Comparison of ENCODE assay signal across 23 cellular contexts in genomic region chr9:5008206-5008605, GRCh38. TPM values are rescaled to one million over a fixed set of nuclear protein-coding genes. Genes with fewer than 3 reads are reported as not detected.
A peak's percentile ranks its signal among the peaks of the same experiment; 100 is the strongest.
DNase-seq lines count a peak whose midpoint lies in the region; ATAC-seq, FAIRE-seq and TF ChIP-seq lines count a peak whose summit lies in the region.
"Had no signal": no experiment of that assay in that cellular context is flagged by ENCODE, and none has a peak within 500 bp of the region (broad histone marks: within the 10 kb centered on the region; RNA-seq: fewer than 3 reads in every experiment).

No MANE protein-coding gene starts in this region.

- H3K4me3 ChIP-seq in tibial artery, result no peak overlapping the region
- H3K4me3 ChIP-seq: left lung had no signal

- H3K9me3 ChIP-seq in tibial artery, result peaks cover 0 to 3% (median 0%) of the 10 kb centered on the region in 3 donors

- peaks cover 17% of the 10 kb centered on the region for H3K9me3 Mint-ChIP-seq in activated CD4-positive, alpha-beta T cell treated with anti-CD3 and anti-CD28 coated beads, Interleukin-2, amount 10 ng/mL, durations not matched to agents 24 days and 14 days
- H3K9me3 Mint-ChIP-seq in activated T-helper 2 cell treated with anti-CD3 and anti-CD28 coated beads, Interferon-gamma antibody, Interleukin-2, Interleukin-4, amounts not matched to agents 10 μg/mL and 5 μg/mL and 100 μg/mL, durations not matched to agents 14 hours and 24 hours and 36 hours, result peaks cover 26% of the 10 kb centered on the region

- no peaks in the 10 kb centered on the region for H3K27me3 Mint-ChIP-seq in activated CD4-positive, alpha-beta T cell treated with anti-CD3 and anti-CD28 coated beads, Interleukin-2, amount 10 ng/mL, durations not matched to agents 24 days and 14 days
- no peaks in the 10 kb centered on the region for H3K27me3 Mint-ChIP-seq in activated T-helper 2 cell treated with anti-CD3 and anti-CD28 coated beads, Interferon-gamma antibody, Interleukin-2, Interleukin-4, amounts not matched to agents 10 μg/mL and 5 μg/mL and 100 μg/mL, durations not matched to agents 14 hours and 24 hours and 36 hours (ENCODE audit: low read depth)
- H3K27me3 Mint-ChIP-seq: activated CD4-positive, alpha-beta T cell treated with anti-CD3 and anti-CD28 coated beads, Interleukin-2, amount 10 ng/mL, durations not matched to agents 7 days and 5 days; activated naive CD4-positive, alpha-beta T cell treated with anti-CD3 and anti-CD28 coated beads, Interleukin-2, amount 10 ng/mL, durations not matched to agents 7 days and 5 days; CD4-positive, CD25-positive, alpha-beta regulatory T cell; stimulated activated naive CD8-positive, alpha-beta T cell treated with anti-CD3 and anti-CD28 coated beads, Interleukin-15, Interleukin-2, amounts not matched to agents 100 ng/mL and 50 ng/mL, for 24 hours had no signal

- no peaks in the 10 kb centered on the region for H3K27me3 ChIP-seq in tibial artery
- H3K27me3 ChIP-seq: left lung had no signal

- ATAC-seq in HG03342 (IDR thresholded peaks at IDR 0.05; ENCODE audit: unreplicated experiment), result no peak
- ATAC-seq: activated T-cell treated with anti-CD3 and anti-CD28 coated beads, Interleukin-2, amount 50 U/mL, for 72 hours; HCT116; left lung; Panc1 had no signal

- no peak for TF ChIP-seq CTCF in tibial artery (IDR thresholded peaks at IDR 0.05)
- TF ChIP-seq CTCF in D721Med (IDR thresholded peaks at IDR 0.05; ENCODE audit: insufficient read depth, missing control alignments), result no peak

- H3K27ac ChIP-seq in tibial artery, result peak overlapping the region; percentile 72
- H3K27ac ChIP-seq: 22Rv1, KMS-11, left lung had no signal

- DNase-seq in activated CD4-positive, alpha-beta T cell treated with anti-CD3 and anti-CD28 coated beads, Interleukin-2, amount 10 ng/mL, durations not matched to agents 24 days and 14 days, result no peak
- DNase-seq in activated CD4-positive, alpha-beta T cell treated with anti-CD3 and anti-CD28 coated beads, Interleukin-2, amount 50 U/mL, for 1 hour, result no peak
- DNase-seq in activated T-helper 2 cell treated with anti-CD3 and anti-CD28 coated beads, Interferon-gamma antibody, Interleukin-2, Interleukin-4, amounts not matched to agents 10 μg/mL and 5 μg/mL and 100 μg/mL, durations not matched to agents 14 hours and 24 hours and 36 hours (ENCODE audit: low spot score), result no peak
- DNase-seq in tibial artery (no peak), urothelium cell line (ENCODE audit: low spot score) (no peak), D721Med (ENCODE audit: insufficient read length, low spot score) (no peak)
- DNase-seq: activated CD4-positive, alpha-beta T cell treated with anti-CD3 and anti-CD28 coated beads, Interleukin-2, amount 10 ng/mL, durations not matched to agents 7 days and 5 days; activated naive CD4-positive, alpha-beta T cell treated with anti-CD3 and anti-CD28 coated beads, Interleukin-2, amount 10 ng/mL, durations not matched to agents 7 days and 5 days; activated T-cell treated with anti-CD3 and anti-CD28 coated beads, Interleukin-2, amount 50 U/mL, for 72 hours; CD4-positive, CD25-positive, alpha-beta regulatory T cell; central memory CD4-positive, alpha-beta T cell; left lung; NCI-H1694; NCI-H2171; NCI-H510A treated with DMSO at 0.1 percent for 48 hours; SHP77 had no signal

- peaks cover 32% of the 10 kb centered on the region for H3K4me1 Mint-ChIP-seq in activated CD4-positive, alpha-beta T cell treated with anti-CD3 and anti-CD28 coated beads, Interleukin-2, amount 10 ng/mL, durations not matched to agents 24 days and 14 days
- H3K4me1 Mint-ChIP-seq in activated T-helper 2 cell treated with anti-CD3 and anti-CD28 coated beads, Interferon-gamma antibody, Interleukin-2, Interleukin-4, amounts not matched to agents 10 μg/mL and 5 μg/mL and 100 μg/mL, durations not matched to agents 14 hours and 24 hours and 36 hours (ENCODE audit: low read depth), result peaks cover 34% of the 10 kb centered on the region

- H3K27ac Mint-ChIP-seq in activated CD4-positive, alpha-beta T cell treated with anti-CD3 and anti-CD28 coated beads, Interleukin-2, amount 10 ng/mL, durations not matched to agents 24 days and 14 days, result peak overlapping the region; percentile 32
- peak overlapping the region; percentile 5 for H3K27ac Mint-ChIP-seq in activated T-helper 2 cell treated with anti-CD3 and anti-CD28 coated beads, Interferon-gamma antibody, Interleukin-2, Interleukin-4, amounts not matched to agents 10 μg/mL and 5 μg/mL and 100 μg/mL, durations not matched to agents 14 hours and 24 hours and 36 hours
- H3K27ac Mint-ChIP-seq: activated CD4-positive, alpha-beta T cell treated with anti-CD3 and anti-CD28 coated beads, Interleukin-2, amount 10 ng/mL, durations not matched to agents 7 days and 5 days; activated naive CD4-positive, alpha-beta T cell treated with anti-CD3 and anti-CD28 coated beads, Interleukin-2, amount 10 ng/mL, durations not matched to agents 7 days and 5 days; CD4-positive, CD25-positive, alpha-beta regulatory T cell; stimulated activated naive CD8-positive, alpha-beta T cell treated with anti-CD3 and anti-CD28 coated beads, Interleukin-15, Interleukin-2, amounts not matched to agents 100 ng/mL and 50 ng/mL, for 24 hours had no signal

- peaks cover 57% of the 10 kb centered on the region for H3K36me3 Mint-ChIP-seq in activated CD4-positive, alpha-beta T cell treated with anti-CD3 and anti-CD28 coated beads, Interleukin-2, amount 10 ng/mL, durations not matched to agents 24 days and 14 days (ENCODE audit: low read depth)
- peaks cover 75% of the 10 kb centered on the region for H3K36me3 Mint-ChIP-seq in activated T-helper 2 cell treated with anti-CD3 and anti-CD28 coated beads, Interferon-gamma antibody, Interleukin-2, Interleukin-4, amounts not matched to agents 10 μg/mL and 5 μg/mL and 100 μg/mL, durations not matched to agents 14 hours and 24 hours and 36 hours (ENCODE audit: low read depth)

- peaks cover 0 to 9% (median 0%) of the 10 kb centered on the region in 3 donors for H3K36me3 ChIP-seq in tibial artery

- FAIRE-seq in endometrium (lab: Jason Lieb, UNC) (peak; percentile 59), urothelium cell line (lab: Jason Lieb, UNC) (no peak), D721Med (lab: Jason Lieb, UNC) (no peak)

- intact Hi-C loops in activated CD4-positive, alpha-beta T cell treated with anti-CD3 and anti-CD28 coated beads, Interleukin-2, amount 10 ng/mL, durations not matched to agents 24 days and 14 days (cut with micrococcal nuclease), result no loop called here
- intact Hi-C loops in activated T-helper 2 cell treated with anti-CD3 and anti-CD28 coated beads, Interferon-gamma antibody, Interleukin-2, Interleukin-4, amounts not matched to agents 10 μg/mL and 5 μg/mL and 100 μg/mL, durations not matched to agents 14 hours and 24 hours and 36 hours (cut with micrococcal nuclease), result no loop called here
- intact Hi-C loops in tibial artery (cut with DNase I; ENCODE audit: low total_unique reads), result no loop called here

- peaks cover 0 to 55% (median 16%) of the 10 kb centered on the region in 4 donors for H3K4me1 ChIP-seq in tibial artery

- no peak overlapping the region for H3K4me3 Mint-ChIP-seq in activated CD4-positive, alpha-beta T cell treated with anti-CD3 and anti-CD28 coated beads, Interleukin-2, amount 10 ng/mL, durations not matched to agents 24 days and 14 days
- no peak overlapping the region for H3K4me3 Mint-ChIP-seq in activated T-helper 2 cell treated with anti-CD3 and anti-CD28 coated beads, Interferon-gamma antibody, Interleukin-2, Interleukin-4, amounts not matched to agents 10 μg/mL and 5 μg/mL and 100 μg/mL, durations not matched to agents 14 hours and 24 hours and 36 hours (ENCODE audit: low read depth)
- H3K4me3 Mint-ChIP-seq: activated CD4-positive, alpha-beta T cell treated with anti-CD3 and anti-CD28 coated beads, Interleukin-2, amount 10 ng/mL, durations not matched to agents 7 days and 5 days; activated naive CD4-positive, alpha-beta T cell treated with anti-CD3 and anti-CD28 coated beads, Interleukin-2, amount 10 ng/mL, durations not matched to agents 7 days and 5 days; activated T-cell treated with anti-CD3 and anti-CD28 coated beads, Interleukin-2, amount 50 U/mL, for 72 hours; CD4-positive, CD25-positive, alpha-beta regulatory T cell; stimulated activated naive CD8-positive, alpha-beta T cell treated with anti-CD3 and anti-CD28 coated beads, Interleukin-15, Interleukin-2, amounts not matched to agents 100 ng/mL and 50 ng/mL, for 24 hours had no signal

RNA-seq across cellular contexts. Expression of gene JAK2, which starts 23.1 kb away (rescaled TPM):
- 29.3 and 29.9 TPM in 2 replicates for total RNA-seq in activated CD4-positive, alpha-beta T cell treated with anti-CD3 and anti-CD28 coated beads, Interleukin-2, amount 10 ng/mL, durations not matched to agents 24 days and 14 days
- 29.4 and 32.3 TPM in 2 replicates for total RNA-seq in activated T-helper 2 cell treated with anti-CD3 and anti-CD28 coated beads, Interferon-gamma antibody, Interleukin-2, Interleukin-4, amounts not matched to agents 10 μg/mL and 5 μg/mL and 100 μg/mL, durations not matched to agents 14 hours and 24 hours and 36 hours
